In the genomic region with DNA sequence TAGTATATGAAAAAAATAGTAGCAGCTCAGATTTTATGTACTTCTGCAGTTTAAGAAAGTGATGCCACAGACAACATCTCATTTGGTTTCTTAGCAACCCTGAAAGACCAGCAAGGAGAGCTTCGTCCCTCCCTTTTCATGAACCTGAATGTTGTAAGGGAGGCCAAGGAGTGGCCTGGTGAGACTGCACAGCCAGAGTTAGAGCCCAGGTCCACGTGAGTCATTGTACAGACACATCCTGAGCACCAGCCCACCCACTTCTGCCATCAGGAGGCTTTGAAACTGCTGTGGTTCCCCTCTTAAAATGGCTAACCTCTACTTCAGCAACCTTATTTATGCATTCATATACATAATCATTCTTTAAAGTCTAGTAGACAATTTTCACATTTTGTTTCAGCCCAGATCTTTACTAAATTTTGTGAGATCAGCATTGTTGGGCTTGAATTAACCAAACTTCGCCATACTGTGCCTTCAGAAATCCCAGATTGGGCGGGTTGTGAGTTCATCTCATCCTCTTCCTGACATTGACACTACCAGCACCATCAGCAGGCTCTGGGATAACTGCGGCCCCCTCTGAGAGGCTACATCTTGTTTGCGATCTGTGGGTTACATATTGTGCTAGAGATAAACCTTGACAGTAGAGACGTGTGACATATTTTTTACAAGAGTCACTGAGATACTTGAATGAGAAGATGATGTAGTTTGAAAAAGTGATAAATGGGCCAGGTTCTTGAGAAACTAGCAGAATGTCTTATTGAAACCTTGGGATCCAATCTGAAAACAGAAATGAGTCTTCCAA, we compare ENCODE assay signal across 22 cellular contexts.
DNase-seq lines count a peak whose midpoint lies in the region; ATAC-seq and TF ChIP-seq lines count a peak whose summit lies in the region.
"Had no signal": no experiment of that assay in that cellular context is flagged by ENCODE, and none has a peak within 500 bp of the region (broad histone marks: within the 10 kb centered on the region; RNA-seq: fewer than 3 reads in every experiment).

No MANE protein-coding gene starts in this region.

- TF ChIP-seq CTCF in astrocyte of the spinal cord (IDR thresholded peaks at IDR 0.05; ENCODE audit: low read depth, low read length), result no peak

- no peak for ATAC-seq in activated CD8-positive, alpha-beta memory T cell treated with anti-CD3 and anti-CD28 coated beads, Interleukin-2, amount 10 ng/mL, durations not matched to agents 7 days and 5 days
- ATAC-seq in GM19395 (IDR thresholded peaks at IDR 0.05; ENCODE audit: unreplicated experiment) (peak; percentile 50), GM21723 (IDR thresholded peaks at IDR 0.05; ENCODE audit: unreplicated experiment) (no peak), GM18498 (IDR thresholded peaks at IDR 0.05; ENCODE audit: unreplicated experiment) (no peak)
- ATAC-seq: gastrocnemius medialis, HCT116, natural killer cell, sciatic nerve had no signal

- H3K9me3 Mint-ChIP-seq in activated CD8-positive, alpha-beta memory T cell treated with anti-CD3 and anti-CD28 coated beads, Interleukin-2, amount 10 ng/mL, durations not matched to agents 7 days and 5 days (ENCODE audit: low read depth), result no peaks in the 10 kb centered on the region
- H3K9me3 Mint-ChIP-seq: activated B cell treated with CpG ODN at 0.5 μM for 24 hours, natural killer cell had no signal

- in situ Hi-C loops in astrocyte of the spinal cord (cut with HindIII; ENCODE audit: low sequenced_read_pairs), result no loop called here

- H3K4me3 ChIP-seq in astrocyte of the spinal cord (ENCODE audit: low read depth, low read length), result no peak overlapping the region
- H3K4me3 ChIP-seq: gastrocnemius medialis, ovary, uterus had no signal

- H3K36me3 Mint-ChIP-seq in activated CD8-positive, alpha-beta memory T cell treated with anti-CD3 and anti-CD28 coated beads, Interleukin-2, amount 10 ng/mL, durations not matched to agents 7 days and 5 days, result no peaks in the 10 kb centered on the region
- H3K36me3 Mint-ChIP-seq: natural killer cell had no signal

- H3K4me3 Mint-ChIP-seq in activated CD8-positive, alpha-beta memory T cell treated with anti-CD3 and anti-CD28 coated beads, Interleukin-2, amount 10 ng/mL, durations not matched to agents 7 days and 5 days, result no peak overlapping the region
- H3K4me3 Mint-ChIP-seq: activated B cell treated with CpG ODN at 0.5 μM for 24 hours, CD14-positive monocyte, natural killer cell had no signal

- no peaks in the 10 kb centered on the region for H3K4me1 Mint-ChIP-seq in activated CD8-positive, alpha-beta memory T cell treated with anti-CD3 and anti-CD28 coated beads, Interleukin-2, amount 10 ng/mL, durations not matched to agents 7 days and 5 days
- H3K4me1 Mint-ChIP-seq: activated B cell treated with CpG ODN at 0.5 μM for 24 hours, CD14-positive monocyte, natural killer cell had no signal

- H3K27me3 Mint-ChIP-seq in activated CD8-positive, alpha-beta memory T cell treated with anti-CD3 and anti-CD28 coated beads, Interleukin-2, amount 10 ng/mL, durations not matched to agents 7 days and 5 days, result no peaks in the 10 kb centered on the region
- H3K27me3 Mint-ChIP-seq: activated B cell treated with CpG ODN at 0.5 μM for 24 hours had no signal

- CTCF ChIA-PET in activated CD8-positive, alpha-beta memory T cell treated with anti-CD3 and anti-CD28 coated beads, Interleukin-2, amount 10 ng/mL, durations not matched to agents 7 days and 5 days (lab: Charles Lee), result interaction anchor here (0.7 to 3.6 kb wide), 5 partner anchors 14 to 173 kb away, joined by 3 to 11 read pairs (median 3); no protein-coding TSS in a partner anchor

- peak; percentile 68 for DNase-seq in activated CD8-positive, alpha-beta memory T cell treated with anti-CD3 and anti-CD28 coated beads, Interleukin-2, amount 50 U/mL, for 48 hours
- no peak for DNase-seq in activated CD8-positive, alpha-beta memory T cell treated with anti-CD3 and anti-CD28 coated beads, Interleukin-2, amount 10 ng/mL, durations not matched to agents 7 days and 5 days
- DNase-seq in astrocyte of the spinal cord (ENCODE audit: low read depth, low spot score) (peak; percentile 36), ureter (ENCODE audit: low spot score) (no peak)
- DNase-seq in stimulated activated CD4-positive, alpha-beta T cell treated with anti-CD3 and anti-CD28 coated beads, Interleukin-4, amount 100 ng/mL, for 1 hour, result peak; percentile 20
- DNase-seq: activated B cell treated with CpG ODN at 0.5 μM for 24 hours; activated naive CD4-positive, alpha-beta T cell treated with anti-CD3 and anti-CD28 coated beads, Interleukin-2, amount 50 U/mL, for 16 hours; gastrocnemius medialis; GF-D8; IMR-90; MV-4-11; natural killer cell; NCI-H2029; NCI-H345; ovary; uterus had no signal

- H3K27ac Mint-ChIP-seq in activated CD8-positive, alpha-beta memory T cell treated with anti-CD3 and anti-CD28 coated beads, Interleukin-2, amount 10 ng/mL, durations not matched to agents 7 days and 5 days, result no peak overlapping the region
- H3K27ac Mint-ChIP-seq: activated B cell treated with CpG ODN at 0.5 μM for 24 hours, CD14-positive monocyte, natural killer cell had no signal

Comparison
In these comparisons a context has a peak if more than half of its experiments do, and no peak if none do; other contexts are left out.
1. DNase-seq: peak in activated CD8-positive, alpha-beta memory T cell treated with anti-CD3 and anti-CD28 coated beads, Interleukin-2, amount 50 U/mL, for 48 hours (single experiment), astrocyte of the spinal cord (single experiment) and stimulated activated CD4-positive, alpha-beta T cell treated with anti-CD3 and anti-CD28 coated beads, Interleukin-4, amount 100 ng/mL, for 1 hour (single experiment); none in activated CD8-positive, alpha-beta memory T cell treated with anti-CD3 and anti-CD28 coated beads, Interleukin-2, amount 10 ng/mL, durations not matched to agents 7 days and 5 days (single experiment) and ureter (single experiment).